Comparison of ENCODE assay signal across 7 cellular contexts in genomic region chr10:102413053-102413705, GRCh38. TPM values are rescaled to one million over a fixed set of nuclear protein-coding genes. Genes with fewer than 3 reads are reported as not detected.
A peak's percentile ranks its signal among the peaks of the same experiment; 100 is the strongest.
DNase-seq lines count a peak whose midpoint lies in the region; ATAC-seq and TF ChIP-seq lines count a peak whose summit lies in the region.
"Had no signal": no experiment of that assay in that cellular context is flagged by ENCODE, and none has a peak within 500 bp of the region (broad histone marks: within the 10 kb centered on the region; RNA-seq: fewer than 3 reads in every experiment).

No MANE protein-coding gene starts in this region.

- H3K36me3 ChIP-seq in vagina (no peaks in the 10 kb centered on the region), uterus (no peaks in the 10 kb centered on the region)

- no peak for TF ChIP-seq CTCF in vagina (IDR thresholded peaks at IDR 0.05)
- TF ChIP-seq CTCF in uterus (IDR thresholded peaks at IDR 0.05) = no peak

- no peaks in the 10 kb centered on the region for H3K9me3 ChIP-seq in vagina
- no peaks in the 10 kb centered on the region for H3K9me3 ChIP-seq in uterus
- H3K9me3 ChIP-seq: psoas muscle had no signal

- intact Hi-C loops in vagina (cut with DNase I) = no loop called here
- intact Hi-C loops in uterus (cut with DNase I; ENCODE audit: low total_unique reads) = no loop called here

- H3K27ac ChIP-seq in caudate nucleus (ENCODE audit: low read depth, low read length) (peak overlapping the region; percentile 1), vagina (no peak overlapping the region), uterus (no peak overlapping the region)
- H3K27ac ChIP-seq: psoas muscle had no signal

- H3K27me3 ChIP-seq in vagina = peaks cover 6% of the 10 kb centered on the region
- peaks cover 0 to 19% of the 10 kb centered on the region in 2 donors for H3K27me3 ChIP-seq in uterus

- no peak for TF ChIP-seq POLR2A in vagina (IDR thresholded peaks at IDR 0.05)
- TF ChIP-seq POLR2A in uterus (IDR thresholded peaks at IDR 0.05) = no peak

- peak; percentile 86 for DNase-seq in DMS153 treated with DMSO at 0.1 percent for 48 hours (lab: John Stamatoyannopoulos, UW; ENCODE audit: unreplicated experiment)
- peak; percentile 62 to 89 (median 81) for DNase-seq in NCI-H1417 (lab: John Stamatoyannopoulos, UW)
- DNase-seq in caudate nucleus (lab: John Stamatoyannopoulos, UW) = peak in 36 of 61 donors; percentile 10 to 86 (median 40)
- no peak for DNase-seq in vagina (ENCODE audit: extremely low spot score in 2 of 2)
- DNase-seq in uterus = no peak
- DNase-seq: psoas muscle had no signal

- H3K4me1 ChIP-seq in vagina = peaks cover 26% of the 10 kb centered on the region
- peaks cover 0 to 4% of the 10 kb centered on the region in 2 donors for H3K4me1 ChIP-seq in uterus

- H3K4me3 ChIP-seq in vagina (no peak overlapping the region), uterus (no peak overlapping the region)
- H3K4me3 ChIP-seq: psoas muscle had no signal

- ATAC-seq in HG03378 (IDR thresholded peaks at IDR 0.05; ENCODE audit: unreplicated experiment) = no peak
- ATAC-seq: psoas muscle had no signal

RNA-seq across cellular contexts. Expression of gene PSD, which starts 5.4 kb away (rescaled TPM):
- total RNA-seq in vagina (6.4 TPM), uterus (100 to 1,000 TPM in 1 of 4 donors, 10 to 100 TPM in 2, not detected in 1; 31.3 to 114 (median 37.3) TPM)

RNA-seq across cellular contexts. Expression of gene FBXL15, which starts 7.5 kb away (rescaled TPM):
- total RNA-seq in vagina = 27.7 TPM
- 10 to 100 TPM in 3 of 4 donors, 1 to 10 TPM in 1; 6.8 to 40.0 (median 16.7) TPM for total RNA-seq in uterus

RNA-seq across cellular contexts. Expression of gene NFKB2, which starts 17.7 kb away (rescaled TPM):
- total RNA-seq in vagina (26.8 TPM), uterus (10 to 100 TPM in 2 of 4 donors, 1 to 10 TPM in 2; 6.4 to 61.7 (median 10.7) TPM)

RNA-seq across cellular contexts. Expression of gene CUEDC2, which starts 19.2 kb away (rescaled TPM):
- total RNA-seq in vagina (52.1 TPM), uterus (10 to 100 TPM; 26.2 to 51.6 (median 35.6) TPM)

RNA-seq across cellular contexts. Expression of gene C10orf95, which starts 38.2 kb away (rescaled TPM):
- total RNA-seq in vagina (not detected), uterus (under 1 TPM in 1 of 4 donors, not detected in 3; 0.21 TPM)
- total RNA-seq: psoas muscle had no signal

Comparison
In these comparisons a context has a peak if more than half of its experiments do, and no peak if none do; other contexts are left out.
1. DNase-seq: peak in DMS153 treated with DMSO at 0.1 percent for 48 hours (single experiment), NCI-H1417 (3 of 3) and caudate nucleus (36 of 61); none in vagina (0 of 2) and uterus (0 of 2).